Comparison of ENCODE assay signal across 13 cellular contexts in genomic region chr6:37525460-37526357, GRCh38. TPM values are rescaled to one million over a fixed set of nuclear protein-coding genes. Genes with fewer than 3 reads are reported as not detected.
DNase-seq lines count a peak whose midpoint lies in the region; ATAC-seq and TF ChIP-seq lines count a peak whose summit lies in the region.
"Had no signal": no experiment of that assay in that cellular context is flagged by ENCODE, and none has a peak within 500 bp of the region (broad histone marks: within the 10 kb centered on the region; RNA-seq: fewer than 3 reads in every experiment).

No MANE protein-coding gene starts in this region.

- H3K27me3 ChIP-seq in A673 (replicated peaks; ENCODE audit: insufficient read depth, low read depth, low read length, poor library complexity) (peaks cover 5% of the 10 kb centered on the region), uterus (no peaks in the 10 kb centered on the region)
- H3K27me3 ChIP-seq: BLaER1 had no signal

- POLR2A ChIA-PET in A673 (lab: Charles Lee; ENCODE audit: low non-redundant PET) = interaction anchor here (0.6 kb wide), 1 partner anchor 94 kb away, joined by 6 read pairs; no protein-coding TSS in a partner anchor

- H3K9me3 ChIP-seq in A673 (ENCODE audit: low read depth, low read length, poor library complexity, severe bottlenecking) (no peaks in the 10 kb centered on the region), uterus (no peaks in the 10 kb centered on the region)
- H3K9me3 ChIP-seq: BLaER1, thoracic aorta had no signal

- H3K27ac ChIP-seq in A673 (ENCODE audit: low read depth, low read length, poor library complexity, severe bottlenecking) = no peak overlapping the region
- no peak overlapping the region for H3K27ac ChIP-seq in uterus
- H3K27ac ChIP-seq: BLaER1, thoracic aorta had no signal

- BruUV-seq in A673 (replicated peaks; lab: Mats Ljungman, UMichigan) = no TSS peak

- CTCF ChIA-PET in A673 (lab: Charles Lee) = no interaction called here
- CTCF ChIA-PET in activated CD8-positive, alpha-beta memory T cell treated with anti-CD3 and anti-CD28 coated beads, Interleukin-2, amount 10 ng/mL, durations not matched to agents 7 days and 5 days (lab: Charles Lee) = interaction anchor here (0.6 kb wide), 1 partner anchor 71 kb away, joined by 3 read pairs; no protein-coding TSS in a partner anchor

- no peak for TF ChIP-seq POLR2A in uterus (IDR thresholded peaks at IDR 0.05)

- H3K9me3 Mint-ChIP-seq in activated CD8-positive, alpha-beta memory T cell treated with anti-CD3 and anti-CD28 coated beads, Interleukin-2, amount 10 ng/mL, durations not matched to agents 7 days and 5 days (ENCODE audit: low read depth) = no peaks in the 10 kb centered on the region
- H3K9me3 Mint-ChIP-seq in activated T-cell treated with anti-CD3 and anti-CD28 coated beads, Interleukin-2, amount 50 U/mL, for 24 hours = no peaks in the 10 kb centered on the region

- peaks cover 18% of the 10 kb centered on the region for H3K4me1 Mint-ChIP-seq in activated CD8-positive, alpha-beta memory T cell treated with anti-CD3 and anti-CD28 coated beads, Interleukin-2, amount 10 ng/mL, durations not matched to agents 7 days and 5 days
- peaks cover 33% of the 10 kb centered on the region for H3K4me1 Mint-ChIP-seq in activated T-cell treated with anti-CD3 and anti-CD28 coated beads, Interleukin-2, amount 50 U/mL, for 24 hours (ENCODE audit: low read depth)

- ATAC-seq in activated CD8-positive, alpha-beta memory T cell treated with anti-CD3 and anti-CD28 coated beads, Interleukin-2, amount 10 ng/mL, durations not matched to agents 7 days and 5 days = no peak

- intact Hi-C loops in A673 (cut with micrococcal nuclease; ENCODE audit: unreplicated experiment) = no loop called here
- intact Hi-C loops in uterus (cut with DNase I; ENCODE audit: low total_unique reads) = no loop called here

- no peak overlapping the region for H3K27ac Mint-ChIP-seq in activated CD8-positive, alpha-beta memory T cell treated with anti-CD3 and anti-CD28 coated beads, Interleukin-2, amount 10 ng/mL, durations not matched to agents 7 days and 5 days
- no peak overlapping the region for H3K27ac Mint-ChIP-seq in activated T-cell treated with anti-CD3 and anti-CD28 coated beads, Interleukin-2, amount 50 U/mL, for 24 hours

- H3K4me3 ChIP-seq in A673 (ENCODE audit: low read depth, low read length, poor library complexity, severe bottlenecking) (no peak overlapping the region), fibroblast of mammary gland (ENCODE audit: control insufficient read depth, low read depth, low read length) (no peak overlapping the region), uterus (no peak overlapping the region)
- H3K4me3 ChIP-seq: BLaER1, thoracic aorta had no signal

- H3K36me3 ChIP-seq in A673 (ENCODE audit: insufficient read depth, low read length, poor library complexity, severe bottlenecking) (no peaks in the 10 kb centered on the region), uterus (no peaks in the 10 kb centered on the region)
- H3K36me3 ChIP-seq: BLaER1, thoracic aorta had no signal

- peaks cover 9% of the 10 kb centered on the region for H3K27me3 Mint-ChIP-seq in activated CD8-positive, alpha-beta memory T cell treated with anti-CD3 and anti-CD28 coated beads, Interleukin-2, amount 10 ng/mL, durations not matched to agents 7 days and 5 days
- H3K27me3 Mint-ChIP-seq in activated T-cell treated with anti-CD3 and anti-CD28 coated beads, Interleukin-2, amount 50 U/mL, for 24 hours = no peaks in the 10 kb centered on the region

- no peaks in the 10 kb centered on the region for H3K36me3 Mint-ChIP-seq in activated CD8-positive, alpha-beta memory T cell treated with anti-CD3 and anti-CD28 coated beads, Interleukin-2, amount 10 ng/mL, durations not matched to agents 7 days and 5 days
- no peaks in the 10 kb centered on the region for H3K36me3 Mint-ChIP-seq in activated T-cell treated with anti-CD3 and anti-CD28 coated beads, Interleukin-2, amount 50 U/mL, for 24 hours (ENCODE audit: low read depth)

- DNase-seq in A673 (ENCODE audit: low spot score) (peak; percentile 29), GM19240 (ENCODE audit: insufficient read length, low spot score) (peak; percentile 20), RPMI7951 (ENCODE audit: low read depth) (peak; percentile 41), fibroblast of mammary gland (ENCODE audit: low read depth) (peak; percentile 25), cerebellar cortex (ENCODE audit: low spot score) (no peak), uterus (no peak)
- no peak for DNase-seq in activated CD8-positive, alpha-beta memory T cell treated with anti-CD3 and anti-CD28 coated beads, Interleukin-2, amount 10 ng/mL, durations not matched to agents 7 days and 5 days
- DNase-seq in activated T-cell treated with anti-CD3 and anti-CD28 coated beads, Interleukin-2, amount 50 U/mL, for 24 hours = no peak
- DNase-seq: activated effector memory CD4-positive, alpha-beta T cell treated with anti-CD3 and anti-CD28 coated beads, Interleukin-2, amount 50 U/mL, for 16 hours; effector CD8-positive, alpha-beta T cell; stimulated activated CD4-positive, alpha-beta T cell treated with anti-CD3 and anti-CD28 coated beads, Interleukin-4, amount 100 ng/mL, for 4 hours had no signal

- H3K4me1 ChIP-seq in A673 (ENCODE audit: insufficient read depth, low read length, poor library complexity, severe bottlenecking) (no peaks in the 10 kb centered on the region), uterus (no peaks in the 10 kb centered on the region)

- TF ChIP-seq CTCF in A673 (conservative IDR thresholded peaks at IDR 0.05; ENCODE audit: low read depth, low read length) = no peak
- no peak for TF ChIP-seq CTCF in fibroblast of mammary gland (conservative IDR thresholded peaks at IDR 0.05; ENCODE audit: control insufficient read depth, insufficient read depth, low read depth, low read length)
- no peak for TF ChIP-seq CTCF in uterus (IDR thresholded peaks at IDR 0.05)

- no peak overlapping the region for H3K4me3 Mint-ChIP-seq in activated CD8-positive, alpha-beta memory T cell treated with anti-CD3 and anti-CD28 coated beads, Interleukin-2, amount 10 ng/mL, durations not matched to agents 7 days and 5 days
- H3K4me3 Mint-ChIP-seq in activated T-cell treated with anti-CD3 and anti-CD28 coated beads, Interleukin-2, amount 50 U/mL, for 24 hours = no peak overlapping the region

RNA-seq across cellular contexts. Expression of gene CCDC167, which starts 26.0 kb away (rescaled TPM):
- 31.5 and 42.4 TPM in 2 replicates for total RNA-seq in A673 (2021)
- total RNA-seq in RPMI7951 (2014; rRNA removed; shearing (Covaris generic)) = 89.8 and 102 TPM in 2 replicates
- total RNA-seq in activated CD8-positive, alpha-beta memory T cell treated with anti-CD3 and anti-CD28 coated beads, Interleukin-2, amount 10 ng/mL, durations not matched to agents 7 days and 5 days = 10 to 100 TPM; 73.8 to 83.4 TPM
- total RNA-seq in uterus = 10 to 100 TPM in 2 of 4 donors, 1 to 10 TPM in 1, not detected in 1; 8.7 to 47.6 (median 18.5) TPM

Comparison
In these comparisons a context has a peak if more than half of its experiments do, and no peak if none do; other contexts are left out.
1. DNase-seq: peak in A673 (single experiment), GM19240 (single experiment), RPMI7951 (single experiment) and fibroblast of mammary gland (single experiment); none in activated CD8-positive, alpha-beta memory T cell treated with anti-CD3 and anti-CD28 coated beads, Interleukin-2, amount 10 ng/mL, durations not matched to agents 7 days and 5 days (single experiment), cerebellar cortex (single experiment), activated T-cell treated with anti-CD3 and anti-CD28 coated beads, Interleukin-2, amount 50 U/mL, for 24 hours (single experiment) and uterus (0 of 2).